ENCODE assay signal across 8 cellular contexts in genomic region chr14:22549981-22550670, GRCh38.
DNase-seq lines count a peak whose midpoint lies in the region; ATAC-seq lines count a peak whose summit lies in the region.

No MANE protein-coding gene starts in this region.

- DNase-seq in T-helper 2 cell treated with Interferon-gamma antibody and Interleukin-4, amounts not matched to agents 5 μg/mL and 100 μg/mL, for 36 hours (ENCODE audit: low spot score): peak; percentile 85
- DNase-seq in effector memory CD8-positive, alpha-beta T cell: peak; percentile 61 to 63 (median 62)
- peak; percentile 78 for DNase-seq in stimulated activated naive B cell treated with anti-CD40 and anti-IgM and Interleukin-4, amounts not matched to agents 10 μg/mL and 1 μg/mL and 100 μg/mL, for 72 hours
- DNase-seq in AML-193 (lab: John Stamatoyannopoulos, UW) (no peak), SKM-1 (lab: John Stamatoyannopoulos, UW; ENCODE audit: unreplicated experiment) (no peak), NCI-H1105 (lab: John Stamatoyannopoulos, UW) (no peak)

- no peaks in the 10 kb centered on the region for H3K9me3 Mint-ChIP-seq in T-helper 2 cell treated with Interferon-gamma antibody and Interleukin-4, amounts not matched to agents 5 μg/mL and 100 μg/mL, for 36 hours
- no peaks in the 10 kb centered on the region for H3K9me3 Mint-ChIP-seq in effector memory CD8-positive, alpha-beta T cell
- H3K9me3 Mint-ChIP-seq in stimulated activated naive B cell treated with anti-CD40 and anti-IgM and Interleukin-4, amounts not matched to agents 10 μg/mL and 1 μg/mL and 100 μg/mL, for 72 hours: no peaks in the 10 kb centered on the region

- ATAC-seq in GM18873 (IDR thresholded peaks at IDR 0.05; ENCODE audit: low FRiP score, unreplicated experiment) (peak; percentile 58), HG03060 (IDR thresholded peaks at IDR 0.05; ENCODE audit: low read depth, unreplicated experiment) (peak; percentile 36)
- peak; percentile 71 for ATAC-seq in effector memory CD8-positive, alpha-beta T cell (replicated peaks)
- ATAC-seq in stimulated activated naive B cell treated with anti-CD40 and anti-IgM and Interleukin-4, amounts not matched to agents 10 μg/mL and 1 μg/mL and 100 μg/mL, for 72 hours (replicated peaks): peak; percentile 89 to 91

- peak overlapping the region; percentile 72 for H3K4me3 Mint-ChIP-seq in T-helper 2 cell treated with Interferon-gamma antibody and Interleukin-4, amounts not matched to agents 5 μg/mL and 100 μg/mL, for 36 hours
- peak overlapping the region; percentile 81 to 91 for H3K4me3 Mint-ChIP-seq in effector memory CD8-positive, alpha-beta T cell
- peak overlapping the region; percentile 64 to 66 for H3K4me3 Mint-ChIP-seq in stimulated activated naive B cell treated with anti-CD40 and anti-IgM and Interleukin-4, amounts not matched to agents 10 μg/mL and 1 μg/mL and 100 μg/mL, for 72 hours

- H3K4me1 Mint-ChIP-seq in T-helper 2 cell treated with Interferon-gamma antibody and Interleukin-4, amounts not matched to agents 5 μg/mL and 100 μg/mL, for 36 hours (ENCODE audit: low read depth): peaks cover 91% of the 10 kb centered on the region
- peaks cover 88% of the 10 kb centered on the region in 2 donors for H3K4me1 Mint-ChIP-seq in effector memory CD8-positive, alpha-beta T cell (ENCODE audit: low read depth in 2 of 2)
- peaks cover 68 to 85% of the 10 kb centered on the region in 2 donors for H3K4me1 Mint-ChIP-seq in stimulated activated naive B cell treated with anti-CD40 and anti-IgM and Interleukin-4, amounts not matched to agents 10 μg/mL and 1 μg/mL and 100 μg/mL, for 72 hours

- peak overlapping the region; percentile 96 for H3K27ac Mint-ChIP-seq in T-helper 2 cell treated with Interferon-gamma antibody and Interleukin-4, amounts not matched to agents 5 μg/mL and 100 μg/mL, for 36 hours
- peak overlapping the region; percentile 97 to 99 for H3K27ac Mint-ChIP-seq in effector memory CD8-positive, alpha-beta T cell
- H3K27ac Mint-ChIP-seq in stimulated activated naive B cell treated with anti-CD40 and anti-IgM and Interleukin-4, amounts not matched to agents 10 μg/mL and 1 μg/mL and 100 μg/mL, for 72 hours: peak overlapping the region; percentile 92

- H3K27me3 Mint-ChIP-seq in T-helper 2 cell treated with Interferon-gamma antibody and Interleukin-4, amounts not matched to agents 5 μg/mL and 100 μg/mL, for 36 hours (ENCODE audit: low read depth): no peaks in the 10 kb centered on the region
- no peaks in the 10 kb centered on the region for H3K27me3 Mint-ChIP-seq in effector memory CD8-positive, alpha-beta T cell
- no peaks in the 10 kb centered on the region for H3K27me3 Mint-ChIP-seq in stimulated activated naive B cell treated with anti-CD40 and anti-IgM and Interleukin-4, amounts not matched to agents 10 μg/mL and 1 μg/mL and 100 μg/mL, for 72 hours

- H3K36me3 Mint-ChIP-seq in T-helper 2 cell treated with Interferon-gamma antibody and Interleukin-4, amounts not matched to agents 5 μg/mL and 100 μg/mL, for 36 hours (ENCODE audit: low read depth): peaks cover 84% of the 10 kb centered on the region
- peaks cover 94% of the 10 kb centered on the region for H3K36me3 Mint-ChIP-seq in effector memory CD8-positive, alpha-beta T cell (ENCODE audit: insufficient read depth)
- H3K36me3 Mint-ChIP-seq in stimulated activated naive B cell treated with anti-CD40 and anti-IgM and Interleukin-4, amounts not matched to agents 10 μg/mL and 1 μg/mL and 100 μg/mL, for 72 hours: peaks cover 37 to 40% of the 10 kb centered on the region in 2 donors

Comparison
In these comparisons a context has a peak if more than half of its experiments do, and no peak if none do; other contexts are left out.
1. ATAC-seq: peak in every context shown above with its lines; median percentile 90 in stimulated activated naive B cell treated with anti-CD40 and anti-IgM and Interleukin-4, amounts not matched to agents 10 μg/mL and 1 μg/mL and 100 μg/mL, for 72 hours; 71 in effector memory CD8-positive, alpha-beta T cell; 58 in GM18873; 36 in HG03060.
2. DNase-seq: peak in T-helper 2 cell treated with Interferon-gamma antibody and Interleukin-4, amounts not matched to agents 5 μg/mL and 100 μg/mL, for 36 hours (single experiment), effector memory CD8-positive, alpha-beta T cell (3 of 3) and stimulated activated naive B cell treated with anti-CD40 and anti-IgM and Interleukin-4, amounts not matched to agents 10 μg/mL and 1 μg/mL and 100 μg/mL, for 72 hours (single experiment); none in AML-193 (0 of 2), SKM-1 (single experiment) and NCI-H1105 (single experiment).
3. Peak in every context shown above with its lines, with median percentiles within 50 percentile points of each other: H3K27ac Mint-ChIP-seq and H3K4me3 Mint-ChIP-seq.